ENCODE assay signal across 8 cellular contexts in genomic region chr1:150321826-150322166, GRCh38. TPM values are rescaled to one million over a fixed set of nuclear protein-coding genes. Genes with fewer than 3 reads are reported as not detected.
DNase-seq lines count a peak whose midpoint lies in the region; ATAC-seq and TF ChIP-seq lines count a peak whose summit lies in the region.

No MANE protein-coding gene starts in this region.

- TSS peak; percentile 91 for BruUV-seq in Caco-2 (replicated peaks; lab: Mats Ljungman, UMichigan)

- no peaks in the 10 kb centered on the region for H3K4me1 Mint-ChIP-seq in Caco-2 (ENCODE audit: low read depth, unreplicated experiment)
- peaks cover 11% of the 10 kb centered on the region for H3K4me1 Mint-ChIP-seq in nephron

- intact Hi-C loops in Caco-2 (cut with micrococcal nuclease; ENCODE audit: unreplicated experiment) = no loop called here

- CTCF ChIA-PET in Caco-2 (lab: Charles Lee) = no interaction called here

- H3K9me3 Mint-ChIP-seq in Caco-2 (ENCODE audit: unreplicated experiment) (no peaks in the 10 kb centered on the region), nephron (no peaks in the 10 kb centered on the region)

- H3K27ac Mint-ChIP-seq in Caco-2 (ENCODE audit: unreplicated experiment) (peak overlapping the region; percentile 93), nephron (peak overlapping the region; percentile 88 to 96 (median 96))

- peak overlapping the region; percentile 72 for H3K27ac ChIP-seq in duodenal mucosa (ENCODE audit: low read depth, low read length)

- H3K9me3 ChIP-seq in Caco-2 = no peaks in the 10 kb centered on the region
- H3K9me3 ChIP-seq in duodenal mucosa (ENCODE audit: control insufficient read depth in 1 of 2, low read length in 2 of 2) = no peaks in the 10 kb centered on the region

- no peak for ATAC-seq in HG03469 (IDR thresholded peaks at IDR 0.05; ENCODE audit: unreplicated experiment)

- H3K9ac ChIP-seq in duodenal mucosa (ENCODE audit: low read depth in 1 of 2, low read length in 2 of 2) = peak overlapping the region; percentile 88 to 95

- H3K4me3 ChIP-seq in Caco-2 (ENCODE audit: low read depth, low read length) = peak overlapping the region; percentile 76
- H3K4me3 ChIP-seq in duodenal mucosa (ENCODE audit: low read depth in 1 of 2, low read length in 2 of 2) = peak overlapping the region; percentile 88 to 99

- H3K4me1 ChIP-seq in Caco-2 = peaks cover 10% of the 10 kb centered on the region
- H3K4me1 ChIP-seq in duodenal mucosa (ENCODE audit: control insufficient read depth in 1 of 2, insufficient read depth in 2 of 2, low read length in 2 of 2) = peaks cover 6 to 10% of the 10 kb centered on the region in 2 donors

- peaks cover 1% of the 10 kb centered on the region for H3K36me3 ChIP-seq in Caco-2 (ENCODE audit: control insufficient read depth, insufficient read depth, low read length)
- peaks cover 21 to 22% of the 10 kb centered on the region in 2 donors for H3K36me3 ChIP-seq in duodenal mucosa (ENCODE audit: control insufficient read depth in 1 of 2, insufficient read depth in 2 of 2, low read length in 2 of 2)

- H3K27me3 ChIP-seq in Caco-2 (replicated peaks; ENCODE audit: control insufficient read depth, insufficient read depth, low read length) (no peaks in the 10 kb centered on the region), duodenal mucosa (ENCODE audit: control insufficient read depth in 1 of 2, insufficient read depth in 2 of 2, low read length in 2 of 2) (no peaks in the 10 kb centered on the region)

- DNase-seq in Caco-2 (no peak), NCI-H69 (lab: John Stamatoyannopoulos, UW) (peak; percentile 47), NCI-H1436 (lab: John Stamatoyannopoulos, UW) (no peak), Kasumi-1 (lab: John Stamatoyannopoulos, UW) (no peak)
- no peak for DNase-seq in effector CD8-positive, alpha-beta T cell (lab: John Stamatoyannopoulos, UW)

- peaks cover 59% of the 10 kb centered on the region for H3K36me3 Mint-ChIP-seq in Caco-2 (ENCODE audit: insufficient read depth, unreplicated experiment)
- H3K36me3 Mint-ChIP-seq in nephron (ENCODE audit: low read depth) = peaks cover 22% of the 10 kb centered on the region

- H3K27me3 Mint-ChIP-seq in Caco-2 (ENCODE audit: insufficient read depth, unreplicated experiment) (no peaks in the 10 kb centered on the region), nephron (ENCODE audit: low read depth) (no peaks in the 10 kb centered on the region)

- H3K4me3 Mint-ChIP-seq in Caco-2 (ENCODE audit: unreplicated experiment) (peak overlapping the region; percentile 92), nephron (peak overlapping the region; percentile 97 to 99 (median 98))

- POLR2A ChIA-PET in Caco-2 (lab: Charles Lee) = interaction anchor here (1.1 kb wide), 1 partner anchor 42 kb away, joined by 8 read pairs; the partner anchor contains the start of gene RPRD2

- TF ChIP-seq CTCF in Caco-2 (IDR thresholded peaks at IDR 0.05; ENCODE audit: insufficient read depth in 1 of 2, low read depth in 1 of 2, low read length in 1 of 2, severe bottlenecking in 1 of 2, unreplicated experiment in 1 of 2) = no peak
- TF ChIP-seq CTCF in nephron (IDR thresholded peaks at IDR 0.05; ENCODE audit: unreplicated experiment in 3 of 3) = no peak

RNA-seq across cellular contexts. Expression of gene PRPF3, which starts 0.5 kb away (rescaled TPM):
- total RNA-seq in Caco-2 (2022) = 81.2 and 85.3 TPM in 2 replicates

RNA-seq across cellular contexts. Expression of gene MRPS21, which starts 28.1 kb away (rescaled TPM):
- total RNA-seq in Caco-2 (2022) = 16.7 and 17.5 TPM in 2 replicates

RNA-seq across cellular contexts. Expression of gene CIART, which starts 39.4 kb away (rescaled TPM):
- total RNA-seq in Caco-2 (2022) = 2.6 and 3.2 TPM in 2 replicates

RNA-seq across cellular contexts. Expression of gene RPRD2, which starts 42.2 kb away (rescaled TPM):
- total RNA-seq in Caco-2 (2022) = 24.3 and 25.0 TPM in 2 replicates

RNA-seq across cellular contexts. Expression of gene C1orf54, which starts 49.2 kb away (rescaled TPM):
- 0.26 and 0.82 TPM in 2 replicates for total RNA-seq in Caco-2 (2022)
